Comparison of ENCODE assay signal across 8 cellular contexts in the genomic region with DNA sequence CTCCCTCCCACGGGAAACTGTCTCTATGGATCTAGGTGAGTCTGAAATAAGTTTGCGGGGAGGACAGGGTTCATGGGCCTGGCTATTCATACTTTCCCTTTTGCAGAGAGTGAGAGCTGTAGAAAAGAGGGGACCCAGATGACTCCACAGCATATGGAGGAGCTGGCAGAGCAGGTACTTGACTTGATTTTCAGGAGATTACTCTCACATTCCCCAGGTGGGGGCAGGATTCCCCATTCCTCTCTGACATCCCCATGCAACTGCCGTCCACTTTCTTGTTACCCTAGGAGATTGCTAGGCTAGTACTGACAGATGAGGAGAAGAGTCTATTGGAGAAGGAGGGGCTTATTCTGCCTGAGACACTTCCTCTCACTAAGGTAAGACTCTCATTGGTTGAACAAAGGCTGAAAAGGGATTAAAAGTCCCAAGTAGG. TPM values are rescaled to one million over a fixed set of nuclear protein-coding genes. Genes with fewer than 3 reads are reported as not detected.
A peak's percentile ranks its signal among the peaks of the same experiment; 100 is the strongest.
DNase-seq lines count a peak whose midpoint lies in the region; ATAC-seq and TF ChIP-seq lines count a peak whose summit lies in the region.

No MANE protein-coding gene starts in this region.

- WGBS in adipose tissue, 3 donors: 6 to 11% (median 6%) methylated on average over 3 of the region's 3 CpGs

- no peak overlapping the region for H3K4me3 Mint-ChIP-seq in stimulated activated naive CD8-positive, alpha-beta T cell treated with anti-CD3 and anti-CD28 coated beads, Interleukin-15, amount 100 ng/mL, for 72 hours

- TF ChIP-seq CTCF in GM12865 (IDR thresholded peaks at IDR 0.05; ENCODE audit: insufficient read depth, low read depth, low read length, missing control alignments): no peak

- H3K27ac ChIP-seq in adipose tissue (ENCODE audit: low read depth, low read length) (peak overlapping the region; percentile 100), iPS-20b (ENCODE audit: low read length) (peak overlapping the region; percentile 9)

- peaks cover 41% of the 10 kb centered on the region for H3K36me3 ChIP-seq in iPS-20b (ENCODE audit: insufficient read depth, low read depth, low read length)

- peaks cover 32% of the 10 kb centered on the region for H3K4me1 ChIP-seq in iPS-20b (ENCODE audit: insufficient read depth, low read length)

- H3K4me1 Mint-ChIP-seq in stimulated activated naive CD8-positive, alpha-beta T cell treated with anti-CD3 and anti-CD28 coated beads, Interleukin-15, amount 100 ng/mL, for 72 hours: peaks cover 20% of the 10 kb centered on the region

- ATAC-seq in stimulated activated naive CD8-positive, alpha-beta T cell treated with anti-CD3 and anti-CD28 coated beads, Interleukin-15, amount 100 ng/mL, for 72 hours: no peak
- ATAC-seq in GM18517 (IDR thresholded peaks at IDR 0.05; ENCODE audit: unreplicated experiment) (no peak), GM18873 (IDR thresholded peaks at IDR 0.05; ENCODE audit: low FRiP score, unreplicated experiment) (no peak)

- H3K4me3 ChIP-seq in GM12865 (ENCODE audit: low read depth, low read length) (peak overlapping the region; percentile 87), iPS-20b (ENCODE audit: low read length) (peak overlapping the region; percentile 89)

- H3K9ac ChIP-seq in iPS-20b (ENCODE audit: low read depth, low read length): peak overlapping the region; percentile 81; the same call in 1 of the 2 replicates

- DNase-seq in AG20443 (ENCODE audit: low spot score) (peak; percentile 37), GM12865 (ENCODE audit: low read depth) (peak; percentile 57), NCI-H345 (lab: John Stamatoyannopoulos, UW) (peak; percentile 47)
- DNase-seq in stimulated activated naive CD8-positive, alpha-beta T cell treated with anti-CD3 and anti-CD28 coated beads, Interleukin-15, amount 100 ng/mL, for 72 hours: peak; percentile 21 to 28

- no peaks in the 10 kb centered on the region for H3K9me3 ChIP-seq in iPS-20b (ENCODE audit: insufficient read depth, low read depth, low read length)

- no peaks in the 10 kb centered on the region for H3K27me3 ChIP-seq in iPS-20b (ENCODE audit: insufficient read depth, low read length)

- H3K9me3 Mint-ChIP-seq in stimulated activated naive CD8-positive, alpha-beta T cell treated with anti-CD3 and anti-CD28 coated beads, Interleukin-15, amount 100 ng/mL, for 72 hours: no peaks in the 10 kb centered on the region

- H3K27me3 Mint-ChIP-seq in stimulated activated naive CD8-positive, alpha-beta T cell treated with anti-CD3 and anti-CD28 coated beads, Interleukin-15, amount 100 ng/mL, for 72 hours: no peaks in the 10 kb centered on the region

- peak overlapping the region; percentile 87 to 98 for H3K27ac Mint-ChIP-seq in stimulated activated naive CD8-positive, alpha-beta T cell treated with anti-CD3 and anti-CD28 coated beads, Interleukin-15, amount 100 ng/mL, for 72 hours

RNA-seq across cellular contexts. Expression of a gene that starts 0.7 kb away (rescaled TPM):
- 10 to 100 TPM; 23.1 to 37.0 (median 33.0) TPM for polyA plus RNA-seq in adipose tissue

RNA-seq across cellular contexts. Expression of a gene that starts 1.1 kb away (rescaled TPM):
- polyA plus RNA-seq in adipose tissue: 100 to 1,000 TPM in 2 of 3 donors, 10 to 100 TPM in 1; 72.4 to 310 (median 201) TPM

RNA-seq across cellular contexts. Expression of a gene that starts 15.9 kb away (rescaled TPM):
- 10 to 100 TPM; 24.0 to 48.8 (median 36.8) TPM for polyA plus RNA-seq in adipose tissue

RNA-seq across cellular contexts. Expression of a gene that starts 16.0 kb away (rescaled TPM):
- polyA plus RNA-seq in adipose tissue: 10 to 100 TPM in 1 of 3 donors, 1 to 10 TPM in 2; 7.3 to 16.0 (median 9.9) TPM

RNA-seq across cellular contexts. Expression of a gene that starts 21.0 kb away (rescaled TPM):
- polyA plus RNA-seq in adipose tissue: under 1 TPM in 2 of 3 donors, not detected in 1; 0.30 to 1.00 TPM
